Comparison of ENCODE assay signal across 8 cellular contexts in the genomic region with DNA sequence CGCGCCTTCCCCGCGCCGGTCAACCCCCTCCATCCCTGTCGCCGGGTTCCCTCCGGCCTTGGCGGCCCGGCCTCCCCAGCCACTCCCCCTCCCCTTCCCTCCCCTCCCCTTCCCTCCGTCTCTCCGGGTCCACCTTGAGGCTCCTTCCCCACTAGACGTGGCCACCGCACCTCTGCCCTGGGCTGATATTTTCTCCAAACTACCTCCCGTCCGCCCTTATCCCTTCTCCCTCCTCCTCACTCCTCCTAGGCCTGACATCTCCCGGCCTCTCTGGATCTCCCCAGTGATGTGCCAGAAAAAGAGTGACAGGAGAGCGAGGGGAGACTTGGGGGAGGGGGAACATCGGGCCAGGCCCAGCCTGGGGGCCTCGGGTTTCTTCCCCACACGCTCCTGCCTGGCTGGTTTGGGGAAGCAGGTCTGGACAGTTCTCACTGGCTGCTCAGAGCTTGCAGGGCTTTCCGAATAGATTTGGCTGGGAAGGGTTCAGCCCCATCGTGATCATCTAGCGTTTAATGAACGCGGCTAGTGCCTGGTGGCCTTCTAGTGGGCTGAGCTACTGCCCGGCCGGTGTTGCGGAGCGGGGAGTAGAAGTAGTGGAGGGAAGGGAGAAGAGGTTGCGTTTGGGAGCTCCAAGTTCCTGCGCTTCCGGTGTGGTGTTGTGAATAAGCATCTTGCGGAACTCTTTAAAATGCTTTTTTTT. TPM values are rescaled to one million over a fixed set of nuclear protein-coding genes. Genes with fewer than 3 reads are reported as not detected.
DNase-seq lines count a peak whose midpoint lies in the region; ATAC-seq and TF ChIP-seq lines count a peak whose summit lies in the region.

No MANE protein-coding gene starts in this region.

- no peaks in the 10 kb centered on the region for H3K79me2 ChIP-seq in KMS-11 (ENCODE audit: insufficient read depth, low read depth)

- H3K27ac ChIP-seq in KMS-11 (no peak overlapping the region), angular gyrus (ENCODE audit: low read depth, low read length) (peak overlapping the region; percentile 56), skeletal muscle tissue (ENCODE audit: low read depth, low read length) (peak overlapping the region; percentile 88)

- H3K4me1 ChIP-seq in KMS-11 (ENCODE audit: low read depth, poor library complexity, severe bottlenecking) (peaks cover 11% of the 10 kb centered on the region), skeletal muscle tissue (ENCODE audit: control insufficient read depth in 3 of 3, insufficient read depth in 3 of 3, low read length in 3 of 3) (peaks cover 41 to 49% (median 44%) of the 10 kb centered on the region in 3 donors)

- H3K9ac ChIP-seq in KMS-11 (peak overlapping the region; percentile 57), skeletal muscle tissue (ENCODE audit: low read depth in 1 of 3, low read length in 3 of 3) (peak overlapping the region; percentile 84 to 86 (median 85))

- no peaks in the 10 kb centered on the region for H3K9me3 ChIP-seq in skeletal muscle tissue (ENCODE audit: control insufficient read depth in 3 of 3, low read length in 3 of 3)

- H3K27me3 ChIP-seq in KMS-11 (ENCODE audit: insufficient read depth, low read depth): peaks cover 19% of the 10 kb centered on the region; the same call in 1 of the 2 replicates
- H3K27me3 ChIP-seq in skeletal muscle tissue (ENCODE audit: control insufficient read depth in 3 of 3, insufficient read depth in 3 of 3, low read length in 3 of 3): no peaks in the 10 kb centered on the region

- H3K4me2 ChIP-seq in KMS-11: peak overlapping the region; percentile 78

- H3K36me3 ChIP-seq in KMS-11 (ENCODE audit: insufficient read depth) (no peaks in the 10 kb centered on the region), skeletal muscle tissue (ENCODE audit: control insufficient read depth in 3 of 3, insufficient read depth in 3 of 3, low read length in 3 of 3) (no peaks in the 10 kb centered on the region)

- no peak for TF ChIP-seq CTCF in KMS-11 (conservative IDR thresholded peaks at IDR 0.05; ENCODE audit: low read depth, low read length)

- no peak for ATAC-seq in GM19395 (IDR thresholded peaks at IDR 0.05; ENCODE audit: unreplicated experiment)

- peak overlapping the region; percentile 86 for H2AFZ ChIP-seq in KMS-11 (ENCODE audit: low read depth)

- H3K4me3 ChIP-seq in KMS-11 (IDR thresholded peaks at IDR 0.05; ENCODE audit: insufficient read depth, low read depth, low read length) (no peak overlapping the region), iPS-11a (ENCODE audit: low read depth, low read length) (peak overlapping the region; percentile 60), skeletal muscle tissue (ENCODE audit: low read length in 3 of 3) (peak overlapping the region; percentile 88 to 98 (median 94))

- no peaks in the 10 kb centered on the region for H4K20me1 ChIP-seq in KMS-11 (ENCODE audit: insufficient read depth)

- DNase-seq in ELF-1 (ENCODE audit: low read depth, low spot score) (peak; percentile 69), NCI-H2196 treated with DMSO at 0.1 percent for 48 hours (lab: John Stamatoyannopoulos, UW; ENCODE audit: unreplicated experiment) (no peak)
- DNase-seq in activated CD4-positive, alpha-beta T cell treated with anti-CD3 and anti-CD28 coated beads, Interleukin-2, amount 50 U/mL, for 1 hour: no peak

RNA-seq across cellular contexts. Expression of gene MAPRE3, which starts 0.6 kb away (rescaled TPM):
- 3.7 TPM for total RNA-seq in skeletal muscle tissue
